Comparison of ENCODE assay signal across 8 cellular contexts in genomic region chr12:94150483-94151225, GRCh38. TPM values are rescaled to one million over a fixed set of nuclear protein-coding genes. Genes with fewer than 3 reads are reported as not detected.
DNase-seq lines count a peak whose midpoint lies in the region; ATAC-seq and TF ChIP-seq lines count a peak whose summit lies in the region.

No MANE protein-coding gene starts in this region.

- no peaks in the 10 kb centered on the region for H3K9me3 Mint-ChIP-seq in natural killer cell

- TF ChIP-seq CTCF in natural killer cell (IDR thresholded peaks at IDR 0.05) (no peak), uterus (IDR thresholded peaks at IDR 0.05) (no peak)

- H3K4me3 Mint-ChIP-seq in natural killer cell, result peak overlapping the region; percentile 94

- H3K4me1 ChIP-seq in uterus, result no peaks in the 10 kb centered on the region

- no peaks in the 10 kb centered on the region for H3K27me3 ChIP-seq in uterus

- peak overlapping the region; percentile 27 to 67 for H3K4me3 ChIP-seq in uterus

- H3K36me3 ChIP-seq in uterus, result no peaks in the 10 kb centered on the region

- ATAC-seq in natural killer cell (peak; percentile 14 to 22 (median 19)), HG03280 (IDR thresholded peaks at IDR 0.05; ENCODE audit: unreplicated experiment) (no peak), HG03039 (IDR thresholded peaks at IDR 0.05; ENCODE audit: unreplicated experiment) (no peak)

- no peaks in the 10 kb centered on the region for H3K36me3 Mint-ChIP-seq in natural killer cell

- H3K27ac Mint-ChIP-seq in natural killer cell, result peak overlapping the region; percentile 53 to 79

- no peaks in the 10 kb centered on the region for H3K9me3 ChIP-seq in uterus

- intact Hi-C loops in natural killer cell (cut with micrococcal nuclease) (loop anchor here (10.0 kb wide), 1 partner anchor 114 kb away; no protein-coding TSS in a partner anchor), uterus (cut with DNase I; ENCODE audit: low total_unique reads) (no loop called here)

- H3K4me1 Mint-ChIP-seq in natural killer cell, result peaks cover 23 to 48% of the 10 kb centered on the region in 2 donors

- no peaks in the 10 kb centered on the region for H3K27me3 Mint-ChIP-seq in natural killer cell (ENCODE audit: low read depth in 2 of 2)

- H3K27ac ChIP-seq in uterus, result peak overlapping the region; percentile 6 to 27

- DNase-seq in SIG-M5 treated with dmso at 0.1 percent for 504 hours (lab: John Stamatoyannopoulos, UW; ENCODE audit: unreplicated experiment) (peak; percentile 44), SIG-M5 (lab: John Stamatoyannopoulos, UW) (no peak), T-helper 9 cell (peak; percentile 8), ecto neural progenitor cell (ENCODE audit: low spot score) (peak; percentile 76), natural killer cell (peak; percentile 30), uterus (peak in 1 of 2 donors; percentile 29)

- no peak for TF ChIP-seq POLR2A in uterus (IDR thresholded peaks at IDR 0.05)

RNA-seq across cellular contexts. Expression of gene PLXNC1, which starts 2.3 kb away (rescaled TPM):
- total RNA-seq in natural killer cell (10 to 100 TPM; 22.0 to 30.7 (median 26.5) TPM), uterus (10 to 100 TPM; 11.6 to 23.8 (median 16.3) TPM)

Comparison
In these comparisons a context has a peak if more than half of its experiments do, and no peak if none do; other contexts are left out.
1. ATAC-seq: peak in natural killer cell (3 of 3); none in HG03280 (single experiment) and HG03039 (single experiment).